In genomic region chr15:71443538-71443937, GRCh38 we compare ENCODE assay signal across 9 cellular contexts.
A peak's percentile ranks its signal among the peaks of the same experiment; 100 is the strongest.
DNase-seq lines count a peak whose midpoint lies in the region; ATAC-seq and TF ChIP-seq lines count a peak whose summit lies in the region.
"Had no signal": no experiment of that assay in that cellular context is flagged by ENCODE, and none has a peak within 500 bp of the region (broad histone marks: within the 10 kb centered on the region; RNA-seq: fewer than 3 reads in every experiment).

No MANE protein-coding gene starts in this region.

- H3K27ac Mint-ChIP-seq in activated CD4-positive, alpha-beta T cell treated with anti-CD3 and anti-CD28 coated beads, Interleukin-2, amount 10 ng/mL, durations not matched to agents 24 days and 14 days: no peak overlapping the region
- H3K27ac Mint-ChIP-seq: activated naive CD4-positive, alpha-beta T cell treated with anti-CD3 and anti-CD28 coated beads, Interleukin-2, amount 50 U/mL, for 24 hours had no signal

- no peaks in the 10 kb centered on the region for H3K4me1 Mint-ChIP-seq in activated CD4-positive, alpha-beta T cell treated with anti-CD3 and anti-CD28 coated beads, Interleukin-2, amount 10 ng/mL, durations not matched to agents 24 days and 14 days
- H3K4me1 Mint-ChIP-seq: activated naive CD4-positive, alpha-beta T cell treated with anti-CD3 and anti-CD28 coated beads, Interleukin-2, amount 50 U/mL, for 24 hours had no signal

- no peak overlapping the region for H3K27ac ChIP-seq in neutrophil

- no peaks in the 10 kb centered on the region for H3K4me1 ChIP-seq in neutrophil (ENCODE audit: control insufficient read depth in 1 of 2, insufficient read depth in 1 of 2, low read depth in 1 of 2, low read length in 1 of 2)

- no peak overlapping the region for H3K4me3 Mint-ChIP-seq in activated CD4-positive, alpha-beta T cell treated with anti-CD3 and anti-CD28 coated beads, Interleukin-2, amount 10 ng/mL, durations not matched to agents 24 days and 14 days
- H3K4me3 Mint-ChIP-seq: activated naive CD4-positive, alpha-beta T cell treated with anti-CD3 and anti-CD28 coated beads, Interleukin-2, amount 50 U/mL, for 24 hours had no signal

- peaks cover 9% of the 10 kb centered on the region for H3K27me3 ChIP-seq in neutrophil

- DNase-seq in NCI-H345 (lab: John Stamatoyannopoulos, UW) (peak; percentile 44), NCI-H345 treated with DMSO at 0.1 percent for 48 hours (lab: John Stamatoyannopoulos, UW; ENCODE audit: unreplicated experiment) (no peak), NCI-H1694 (lab: John Stamatoyannopoulos, UW) (peak; percentile 33), epithelial cell of proximal tubule (ENCODE audit: low read depth) (no peak)
- peak; percentile 81 for DNase-seq in activated CD4-positive, alpha-beta T cell treated with anti-CD3 and anti-CD28 coated beads, Interleukin-2, amount 10 ng/mL, durations not matched to agents 24 days and 14 days

- H3K36me3 ChIP-seq in neutrophil: no peaks in the 10 kb centered on the region

- TF ChIP-seq CTCF in epithelial cell of proximal tubule (conservative IDR thresholded peaks at IDR 0.05; ENCODE audit: low read depth, low read length) (peak; percentile 87), neutrophil (IDR thresholded peaks at IDR 0.05) (peak; percentile 38)

- H3K27me3 Mint-ChIP-seq in activated CD4-positive, alpha-beta T cell treated with anti-CD3 and anti-CD28 coated beads, Interleukin-2, amount 10 ng/mL, durations not matched to agents 24 days and 14 days: peaks cover 4% of the 10 kb centered on the region
- H3K27me3 Mint-ChIP-seq: activated naive CD4-positive, alpha-beta T cell treated with anti-CD3 and anti-CD28 coated beads, Interleukin-2, amount 50 U/mL, for 24 hours had no signal

- intact Hi-C loops in activated CD4-positive, alpha-beta T cell treated with anti-CD3 and anti-CD28 coated beads, Interleukin-2, amount 10 ng/mL, durations not matched to agents 24 days and 14 days (cut with micrococcal nuclease): loop anchor here (10.0 kb wide), 1 partner anchor 619 kb away; no protein-coding TSS in a partner anchor

- H3K4me3 ChIP-seq in epithelial cell of proximal tubule (ENCODE audit: low read depth, low read length) (no peak overlapping the region), neutrophil (ENCODE audit: low read depth in 1 of 2, low read length in 1 of 2) (no peak overlapping the region)

- ATAC-seq in HG03095 (IDR thresholded peaks at IDR 0.05; ENCODE audit: unreplicated experiment): no peak
- ATAC-seq in GM21526 (IDR thresholded peaks at IDR 0.05; ENCODE audit: low FRiP score, unreplicated experiment): no peak

- no peaks in the 10 kb centered on the region for H3K36me3 Mint-ChIP-seq in activated CD4-positive, alpha-beta T cell treated with anti-CD3 and anti-CD28 coated beads, Interleukin-2, amount 10 ng/mL, durations not matched to agents 24 days and 14 days (ENCODE audit: low read depth)
- H3K36me3 Mint-ChIP-seq: activated naive CD4-positive, alpha-beta T cell treated with anti-CD3 and anti-CD28 coated beads, Interleukin-2, amount 50 U/mL, for 24 hours had no signal

- H3K9me3 Mint-ChIP-seq in activated CD4-positive, alpha-beta T cell treated with anti-CD3 and anti-CD28 coated beads, Interleukin-2, amount 10 ng/mL, durations not matched to agents 24 days and 14 days: no peaks in the 10 kb centered on the region
- H3K9me3 Mint-ChIP-seq: activated naive CD4-positive, alpha-beta T cell treated with anti-CD3 and anti-CD28 coated beads, Interleukin-2, amount 50 U/mL, for 24 hours had no signal

- no peaks in the 10 kb centered on the region for H3K9me3 ChIP-seq in neutrophil

Comparison
In these comparisons a context has a peak if more than half of its experiments do, and no peak if none do; other contexts are left out.
1. DNase-seq: peak in NCI-H345 (single experiment), NCI-H1694 (single experiment) and activated CD4-positive, alpha-beta T cell treated with anti-CD3 and anti-CD28 coated beads, Interleukin-2, amount 10 ng/mL, durations not matched to agents 24 days and 14 days (single experiment); none in NCI-H345 treated with DMSO at 0.1 percent for 48 hours (single experiment) and epithelial cell of proximal tubule (single experiment).